Comparison of ENCODE assay signal across 23 cellular contexts in the genomic region with DNA sequence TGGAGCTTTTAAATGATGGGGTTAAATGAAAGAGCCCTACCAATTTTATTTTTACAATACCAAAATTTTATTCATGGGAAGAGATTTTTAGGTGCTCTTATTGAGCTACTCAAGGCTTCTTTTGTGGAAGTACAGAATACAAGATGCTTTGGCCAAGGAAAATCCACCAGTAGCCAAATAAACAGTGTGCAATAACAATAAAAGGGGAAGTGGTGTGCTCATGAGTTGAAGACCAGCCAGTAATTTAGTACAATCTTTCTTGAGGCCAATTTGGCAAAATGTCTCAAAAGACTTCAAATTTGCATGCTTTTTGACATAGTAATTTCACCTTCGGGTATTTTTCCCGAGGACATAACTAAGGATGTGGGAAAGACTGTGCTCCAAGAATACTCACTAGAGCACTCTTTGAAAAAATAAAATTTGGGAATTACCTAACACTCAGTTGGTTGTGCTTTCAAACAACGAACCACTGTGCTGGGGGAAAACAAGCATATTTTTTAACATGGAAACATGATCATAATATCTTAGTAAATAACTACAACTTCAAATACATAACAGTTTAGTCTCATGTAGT.
DNase-seq lines count a peak whose midpoint lies in the region; FAIRE-seq and TF ChIP-seq lines count a peak whose summit lies in the region.
"Had no signal": no experiment of that assay in that cellular context is flagged by ENCODE, and none has a peak within 500 bp of the region (broad histone marks: within the 10 kb centered on the region; RNA-seq: fewer than 3 reads in every experiment).

No MANE protein-coding gene starts in this region.

- H3K9me3 ChIP-seq in astrocyte (ENCODE audit: insufficient read depth, low read depth, low read length): no peaks in the 10 kb centered on the region
- H3K9me3 ChIP-seq: gastrocnemius medialis, prostate gland, SK-N-SH had no signal

- no peaks in the 10 kb centered on the region for H3K36me3 Mint-ChIP-seq in astrocyte (ENCODE audit: low read depth, unreplicated experiment)
- H3K36me3 Mint-ChIP-seq: activated naive CD8-positive, alpha-beta T cell treated with anti-CD3 and anti-CD28 coated beads, Interleukin-2, amount 10 ng/mL, durations not matched to agents 7 days and 5 days had no signal

- no peaks in the 10 kb centered on the region for H3K4me1 Mint-ChIP-seq in astrocyte (ENCODE audit: low read depth, unreplicated experiment)
- H3K4me1 Mint-ChIP-seq: activated naive CD8-positive, alpha-beta T cell treated with anti-CD3 and anti-CD28 coated beads, Interleukin-2, amount 10 ng/mL, durations not matched to agents 7 days and 5 days; activated T-helper 17 cell treated with anti-CD3 and anti-CD28 coated beads, Interleukin-2, amount 50 U/mL, for 72 hours; neural crest cell had no signal

- no peak overlapping the region for H3K27ac Mint-ChIP-seq in astrocyte (ENCODE audit: unreplicated experiment)
- H3K27ac Mint-ChIP-seq: activated naive CD8-positive, alpha-beta T cell treated with anti-CD3 and anti-CD28 coated beads, Interleukin-2, amount 10 ng/mL, durations not matched to agents 7 days and 5 days; activated T-helper 17 cell treated with anti-CD3 and anti-CD28 coated beads, Interleukin-2, amount 50 U/mL, for 72 hours; CD4-positive, alpha-beta T cell had no signal

- no peak for TF ChIP-seq CTCF in astrocyte (IDR thresholded peaks at IDR 0.05; ENCODE audit: insufficient read depth, low read depth, low read length)

- H4K20me1 ChIP-seq in astrocyte (ENCODE audit: insufficient read depth, low read length): no peaks in the 10 kb centered on the region

- DNase-seq in M059J (ENCODE audit: low read depth): peak; percentile 20
- DNase-seq in astrocyte (ENCODE audit: low read depth): peak; percentile 31
- peak; percentile 25 for DNase-seq in globus pallidus (ENCODE audit: low spot score)
- no peak for DNase-seq in NCI-H2171 (lab: John Stamatoyannopoulos, UW)
- DNase-seq in NCI-H510A treated with DMSO at 0.1 percent for 48 hours (lab: John Stamatoyannopoulos, UW): no peak
- no peak for DNase-seq in DMS153 treated with DMSO at 0.1 percent for 48 hours (lab: John Stamatoyannopoulos, UW; ENCODE audit: unreplicated experiment)
- no peak for DNase-seq in RCC 7860 (ENCODE audit: low spot score)
- DNase-seq: activated naive CD8-positive, alpha-beta T cell treated with anti-CD3 and anti-CD28 coated beads, Interleukin-2, amount 10 ng/mL, durations not matched to agents 7 days and 5 days; CD4-positive, alpha-beta T cell; dermis blood vessel endothelial cell; DMS153; gastrocnemius medialis; IMR-90; NCI-H2029; NCI-H524; PC-9; SK-N-SH; stimulated activated CD4-positive, alpha-beta T cell treated with anti-CD3 and anti-CD28 coated beads, Interleukin-12 subunit alpha, Interleukin-12 subunit beta, amount 100 ng/mL, for 4 hours; T-helper 9 cell had no signal

- no peak overlapping the region for H3K9ac ChIP-seq in astrocyte (ENCODE audit: low read length)
- H3K9ac ChIP-seq: SK-N-SH had no signal

- H3K79me2 ChIP-seq in ACC112 (ENCODE audit: control insufficient read depth, insufficient read depth, low read length, unreplicated experiment) (no peaks in the 10 kb centered on the region), astrocyte (ENCODE audit: insufficient read depth, low read length) (no peaks in the 10 kb centered on the region)

- H2AFZ ChIP-seq in ACC112 (ENCODE audit: low read length, unreplicated experiment) (peak overlapping the region; percentile 1), astrocyte (ENCODE audit: low read depth, low read length) (no peak overlapping the region)
- H2AFZ ChIP-seq: PC-9 had no signal

- H3K27ac ChIP-seq in ACC112 (ENCODE audit: low read depth, low read length) (no peak overlapping the region), astrocyte (ENCODE audit: low read depth, low read length) (no peak overlapping the region)
- H3K27ac ChIP-seq: gastrocnemius medialis, PC-9, prostate gland had no signal

- H3K4me2 ChIP-seq in astrocyte (ENCODE audit: low read length): no peak overlapping the region
- H3K4me2 ChIP-seq: PC-9, SK-N-SH had no signal

- H3K4me3 ChIP-seq in ACC112 (ENCODE audit: low read depth, low read length): no peak overlapping the region
- H3K4me3 ChIP-seq in astrocyte (ENCODE audit: insufficient read depth, low read depth, low read length): no peak overlapping the region
- H3K4me3 ChIP-seq: gastrocnemius medialis, PC-9, prostate gland had no signal

- H3K4me1 ChIP-seq in ACC112 (ENCODE audit: control insufficient read depth, insufficient read depth, low read length, unreplicated experiment) (no peaks in the 10 kb centered on the region), astrocyte (ENCODE audit: insufficient read depth, low read length) (no peaks in the 10 kb centered on the region)
- H3K4me1 ChIP-seq: gastrocnemius medialis, prostate gland had no signal

- H3K4me3 Mint-ChIP-seq in astrocyte (ENCODE audit: unreplicated experiment): no peak overlapping the region
- H3K4me3 Mint-ChIP-seq: activated naive CD8-positive, alpha-beta T cell treated with anti-CD3 and anti-CD28 coated beads, Interleukin-2, amount 10 ng/mL, durations not matched to agents 7 days and 5 days; activated T-helper 17 cell treated with anti-CD3 and anti-CD28 coated beads, Interleukin-2, amount 50 U/mL, for 72 hours; CD4-positive, alpha-beta T cell; neural crest cell had no signal

- H3K27me3 ChIP-seq in ACC112 (ENCODE audit: insufficient read depth, low read length) (no peaks in the 10 kb centered on the region), astrocyte (ENCODE audit: insufficient read depth, low read length) (no peaks in the 10 kb centered on the region)
- H3K27me3 ChIP-seq: gastrocnemius medialis had no signal

- H3K9me3 Mint-ChIP-seq in astrocyte (ENCODE audit: unreplicated experiment): no peaks in the 10 kb centered on the region
- H3K9me3 Mint-ChIP-seq: activated T-helper 17 cell treated with anti-CD3 and anti-CD28 coated beads, Interleukin-2, amount 50 U/mL, for 72 hours; CD4-positive, alpha-beta T cell; neural crest cell had no signal

- H3K36me3 ChIP-seq in ACC112 (ENCODE audit: insufficient read depth, low read length) (no peaks in the 10 kb centered on the region), astrocyte (ENCODE audit: insufficient read depth, low read length) (no peaks in the 10 kb centered on the region)
- H3K36me3 ChIP-seq: gastrocnemius medialis, prostate gland had no signal

- FAIRE-seq in astrocyte (lab: Jason Lieb, UNC) (no peak), RCC 7860 (lab: Jason Lieb, UNC) (no peak)

- no peaks in the 10 kb centered on the region for H3K27me3 Mint-ChIP-seq in astrocyte (ENCODE audit: low read depth, unreplicated experiment)
- H3K27me3 Mint-ChIP-seq: activated naive CD8-positive, alpha-beta T cell treated with anti-CD3 and anti-CD28 coated beads, Interleukin-2, amount 10 ng/mL, durations not matched to agents 7 days and 5 days; activated T-helper 17 cell treated with anti-CD3 and anti-CD28 coated beads, Interleukin-2, amount 50 U/mL, for 72 hours; CD4-positive, alpha-beta T cell had no signal

Comparison
In these comparisons a context has a peak if more than half of its experiments do, and no peak if none do; other contexts are left out.
1. DNase-seq: peak in M059J (single experiment), astrocyte (single experiment) and globus pallidus (single experiment); none in NCI-H2171 (single experiment), NCI-H510A treated with DMSO at 0.1 percent for 48 hours (single experiment), DMS153 treated with DMSO at 0.1 percent for 48 hours (single experiment) and RCC 7860 (single experiment).